1 cellular context compared by ENCODE assay signal in the genomic region with DNA sequence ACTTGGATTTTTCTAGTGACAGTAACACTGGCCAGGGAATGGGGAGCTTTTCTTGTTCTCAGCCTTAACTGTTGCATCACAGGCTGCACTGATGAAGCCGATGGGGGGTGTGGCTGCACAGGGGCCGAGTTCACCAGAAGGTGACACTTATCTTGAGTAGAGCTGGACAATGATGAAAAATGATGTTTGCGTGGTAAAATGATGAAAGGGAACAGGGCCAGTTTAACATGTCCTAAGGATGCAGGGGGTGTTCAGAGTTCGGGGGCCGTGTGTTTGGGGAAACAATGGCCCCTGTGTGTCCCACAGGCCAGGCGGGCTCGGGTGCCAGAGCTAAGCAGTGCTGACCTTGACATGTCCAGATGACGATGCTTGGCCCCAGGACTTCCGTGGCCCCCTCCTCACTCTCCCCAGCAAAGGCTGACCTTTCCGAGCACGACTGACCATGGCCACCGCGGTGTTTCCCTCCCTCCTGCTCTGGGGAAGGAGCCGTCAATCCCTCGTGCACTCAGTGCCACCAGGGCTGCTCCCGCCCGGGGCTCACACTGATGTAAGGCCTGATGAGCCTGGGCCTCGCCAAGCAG.
TF ChIP-seq lines count a peak whose summit lies in the region.

No MANE protein-coding gene starts in this region.

TF ChIP-seq in HepG2, 621 proteins besides CTCF, POLR2A, EP300 and RAD21 (continued from another document and continues in another):
- TF ChIP-seq CCDC6 (CRISPR knock-in tag; IDR thresholded peaks at IDR 0.05) = 0 out of 2 replicates have a peak, but pooled peaks have one; percentile 70
- TF ChIP-seq, protein P1, sequence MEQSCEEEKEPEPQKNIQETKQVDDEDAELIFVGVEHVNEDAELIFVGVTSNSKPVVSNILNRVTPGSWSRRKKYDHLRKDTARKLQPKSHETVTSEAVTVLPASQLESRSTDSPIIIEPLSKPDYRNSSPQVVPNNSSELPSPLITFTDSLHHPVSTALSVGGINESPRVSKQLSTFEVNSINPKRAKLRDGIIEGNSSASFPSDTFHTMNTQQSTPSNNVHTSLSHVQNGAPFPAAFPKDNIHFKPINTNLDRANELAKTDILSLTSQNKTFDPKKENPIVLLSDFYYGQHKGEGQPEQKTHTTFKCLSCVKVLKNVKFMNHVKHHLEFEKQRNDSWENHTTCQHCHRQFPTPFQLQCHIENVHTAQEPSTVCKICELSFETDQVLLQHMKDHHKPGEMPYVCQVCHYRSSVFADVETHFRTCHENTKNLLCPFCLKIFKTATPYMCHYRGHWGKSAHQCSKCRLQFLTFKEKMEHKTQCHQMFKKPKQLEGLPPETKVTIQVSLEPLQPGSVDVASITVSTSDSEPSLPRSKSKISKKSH (CRISPR knock-in tag; IDR thresholded peaks at IDR 0.05; ENCODE audit: borderline replicate concordance) = 0 out of 2 replicates have a peak, but pooled peaks have one; percentile 53
- TF ChIP-seq ZMYM3 (CRISPR knock-in tag; IDR thresholded peaks at IDR 0.05) = no peak; the same call in 1 of the 2 replicates
- TF ChIP-seq ZNF614 (CRISPR knock-in tag; IDR thresholded peaks at IDR 0.05; ENCODE audit: borderline replicate concordance) = 0 out of 2 replicates have a peak, but pooled peaks have one; percentile 23
- TF ChIP-seq NR2F2 (IDR thresholded peaks at IDR 0.05; ENCODE audit: borderline replicate concordance, low read depth) = peak; percentile 92
- TF ChIP-seq ZNF563 (CRISPR knock-in tag; IDR thresholded peaks at IDR 0.05) = no peak
- peak; percentile 88 for TF ChIP-seq GABPB1 (CRISPR knock-in tag; IDR thresholded peaks at IDR 0.05)
- TF ChIP-seq, protein P2, sequence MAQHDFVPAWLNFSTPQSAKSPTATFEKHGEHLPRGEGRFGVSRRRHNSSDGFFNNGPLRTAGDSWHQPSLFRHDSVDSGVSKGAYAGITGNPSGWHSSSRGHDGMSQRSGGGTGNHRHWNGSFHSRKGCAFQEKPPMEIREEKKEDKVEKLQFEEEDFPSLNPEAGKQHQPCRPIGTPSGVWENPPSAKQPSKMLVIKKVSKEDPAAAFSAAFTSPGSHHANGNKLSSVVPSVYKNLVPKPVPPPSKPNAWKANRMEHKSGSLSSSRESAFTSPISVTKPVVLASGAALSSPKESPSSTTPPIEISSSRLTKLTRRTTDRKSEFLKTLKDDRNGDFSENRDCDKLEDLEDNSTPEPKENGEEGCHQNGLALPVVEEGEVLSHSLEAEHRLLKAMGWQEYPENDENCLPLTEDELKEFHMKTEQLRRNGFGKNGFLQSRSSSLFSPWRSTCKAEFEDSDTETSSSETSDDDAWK (CRISPR knock-in tag; IDR thresholded peaks at IDR 0.05) = no peak
- TF ChIP-seq, protein P3, sequence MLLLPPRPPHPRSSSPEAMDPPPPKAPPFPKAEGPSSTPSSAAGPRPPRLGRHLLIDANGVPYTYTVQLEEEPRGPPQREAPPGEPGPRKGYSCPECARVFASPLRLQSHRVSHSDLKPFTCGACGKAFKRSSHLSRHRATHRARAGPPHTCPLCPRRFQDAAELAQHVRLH (CRISPR knock-in tag; IDR thresholded peaks at IDR 0.05; ENCODE audit: borderline replicate concordance, low read depth) = no peak
- no peak for TF ChIP-seq GLI4 (CRISPR knock-in tag; IDR thresholded peaks at IDR 0.05; ENCODE audit: borderline replicate concordance)
- no peak for TF ChIP-seq RAD51 (IDR thresholded peaks at IDR 0.05; ENCODE audit: borderline replicate concordance)
- no peak for TF ChIP-seq SCMH1 (CRISPR knock-in tag; IDR thresholded peaks at IDR 0.05; ENCODE audit: borderline replicate concordance)
- peak; percentile 91 for TF ChIP-seq CEBPB (IDR thresholded peaks at IDR 0.05; ENCODE audit: borderline replicate concordance, low read depth, low read length)
- TF ChIP-seq MED13 (CRISPR knock-in tag; IDR thresholded peaks at IDR 0.05) = no peak
- peak; percentile 94 for TF ChIP-seq RARA (CRISPR knock-in tag; IDR thresholded peaks at IDR 0.05)
- no peak for TF ChIP-seq NR3C1 (CRISPR knock-in tag; IDR thresholded peaks at IDR 0.05)
- TF ChIP-seq, protein P4, sequence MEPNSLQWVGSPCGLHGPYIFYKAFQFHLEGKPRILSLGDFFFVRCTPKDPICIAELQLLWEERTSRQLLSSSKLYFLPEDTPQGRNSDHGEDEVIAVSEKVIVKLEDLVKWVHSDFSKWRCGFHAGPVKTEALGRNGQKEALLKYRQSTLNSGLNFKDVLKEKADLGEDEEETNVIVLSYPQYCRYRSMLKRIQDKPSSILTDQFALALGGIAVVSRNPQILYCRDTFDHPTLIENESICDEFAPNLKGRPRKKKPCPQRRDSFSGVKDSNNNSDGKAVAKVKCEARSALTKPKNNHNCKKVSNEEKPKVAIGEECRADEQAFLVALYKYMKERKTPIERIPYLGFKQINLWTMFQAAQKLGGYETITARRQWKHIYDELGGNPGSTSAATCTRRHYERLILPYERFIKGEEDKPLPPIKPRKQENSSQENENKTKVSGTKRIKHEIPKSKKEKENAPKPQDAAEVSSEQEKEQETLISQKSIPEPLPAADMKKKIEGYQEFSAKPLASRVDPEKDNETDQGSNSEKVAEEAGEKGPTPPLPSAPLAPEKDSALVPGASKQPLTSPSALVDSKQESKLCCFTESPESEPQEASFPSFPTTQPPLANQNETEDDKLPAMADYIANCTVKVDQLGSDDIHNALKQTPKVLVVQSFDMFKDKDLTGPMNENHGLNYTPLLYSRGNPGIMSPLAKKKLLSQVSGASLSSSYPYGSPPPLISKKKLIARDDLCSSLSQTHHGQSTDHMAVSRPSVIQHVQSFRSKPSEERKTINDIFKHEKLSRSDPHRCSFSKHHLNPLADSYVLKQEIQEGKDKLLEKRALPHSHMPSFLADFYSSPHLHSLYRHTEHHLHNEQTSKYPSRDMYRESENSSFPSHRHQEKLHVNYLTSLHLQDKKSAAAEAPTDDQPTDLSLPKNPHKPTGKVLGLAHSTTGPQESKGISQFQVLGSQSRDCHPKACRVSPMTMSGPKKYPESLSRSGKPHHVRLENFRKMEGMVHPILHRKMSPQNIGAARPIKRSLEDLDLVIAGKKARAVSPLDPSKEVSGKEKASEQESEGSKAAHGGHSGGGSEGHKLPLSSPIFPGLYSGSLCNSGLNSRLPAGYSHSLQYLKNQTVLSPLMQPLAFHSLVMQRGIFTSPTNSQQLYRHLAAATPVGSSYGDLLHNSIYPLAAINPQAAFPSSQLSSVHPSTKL (CRISPR knock-in tag; IDR thresholded peaks at IDR 0.05) = peak; percentile 83
- no peak for TF ChIP-seq ZFP62 (CRISPR knock-in tag; IDR thresholded peaks at IDR 0.05)
- TF ChIP-seq SAFB2 (CRISPR knock-in tag; IDR thresholded peaks at IDR 0.05; ENCODE audit: borderline replicate concordance, low read depth) = no peak
- 0 out of 2 replicates have a peak, but pooled peaks have one; percentile 67 for TF ChIP-seq NKX3-1 (CRISPR knock-in tag; IDR thresholded peaks at IDR 0.05)
- TF ChIP-seq HOXD1 (CRISPR knock-in tag; IDR thresholded peaks at IDR 0.05) = peak; percentile 99
- TF ChIP-seq GFI1 (CRISPR knock-in tag; IDR thresholded peaks at IDR 0.05; ENCODE audit: borderline replicate concordance) = peak; percentile 87
- TF ChIP-seq JUNB (CRISPR knock-in tag; IDR thresholded peaks at IDR 0.05; ENCODE audit: borderline replicate concordance) = 0 out of 2 replicates have a peak, but pooled peaks have one; percentile 38
- no peak for TF ChIP-seq HCFC1 (IDR thresholded peaks at IDR 0.05; ENCODE audit: low read depth, low read length)
- TF ChIP-seq MEIS2 (CRISPR knock-in tag; IDR thresholded peaks at IDR 0.05) = peak; percentile 90
- no peak for TF ChIP-seq ZFP36L1 (CRISPR knock-in tag; IDR thresholded peaks at IDR 0.05)
- TF ChIP-seq, protein P5, sequence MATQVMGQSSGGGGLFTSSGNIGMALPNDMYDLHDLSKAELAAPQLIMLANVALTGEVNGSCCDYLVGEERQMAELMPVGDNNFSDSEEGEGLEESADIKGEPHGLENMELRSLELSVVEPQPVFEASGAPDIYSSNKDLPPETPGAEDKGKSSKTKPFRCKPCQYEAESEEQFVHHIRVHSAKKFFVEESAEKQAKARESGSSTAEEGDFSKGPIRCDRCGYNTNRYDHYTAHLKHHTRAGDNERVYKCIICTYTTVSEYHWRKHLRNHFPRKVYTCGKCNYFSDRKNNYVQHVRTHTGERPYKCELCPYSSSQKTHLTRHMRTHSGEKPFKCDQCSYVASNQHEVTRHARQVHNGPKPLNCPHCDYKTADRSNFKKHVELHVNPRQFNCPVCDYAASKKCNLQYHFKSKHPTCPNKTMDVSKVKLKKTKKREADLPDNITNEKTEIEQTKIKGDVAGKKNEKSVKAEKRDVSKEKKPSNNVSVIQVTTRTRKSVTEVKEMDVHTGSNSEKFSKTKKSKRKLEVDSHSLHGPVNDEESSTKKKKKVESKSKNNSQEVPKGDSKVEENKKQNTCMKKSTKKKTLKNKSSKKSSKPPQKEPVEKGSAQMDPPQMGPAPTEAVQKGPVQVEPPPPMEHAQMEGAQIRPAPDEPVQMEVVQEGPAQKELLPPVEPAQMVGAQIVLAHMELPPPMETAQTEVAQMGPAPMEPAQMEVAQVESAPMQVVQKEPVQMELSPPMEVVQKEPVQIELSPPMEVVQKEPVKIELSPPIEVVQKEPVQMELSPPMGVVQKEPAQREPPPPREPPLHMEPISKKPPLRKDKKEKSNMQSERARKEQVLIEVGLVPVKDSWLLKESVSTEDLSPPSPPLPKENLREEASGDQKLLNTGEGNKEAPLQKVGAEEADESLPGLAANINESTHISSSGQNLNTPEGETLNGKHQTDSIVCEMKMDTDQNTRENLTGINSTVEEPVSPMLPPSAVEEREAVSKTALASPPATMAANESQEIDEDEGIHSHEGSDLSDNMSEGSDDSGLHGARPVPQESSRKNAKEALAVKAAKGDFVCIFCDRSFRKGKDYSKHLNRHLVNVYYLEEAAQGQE (IDR thresholded peaks at IDR 0.05; ENCODE audit: borderline replicate concordance in 1 of 2, low read depth in 1 of 2, low read length in 2 of 2) = no peak; a peak in 1 of 4 replicates
- no peak for TF ChIP-seq ZSCAN20 (CRISPR knock-in tag; IDR thresholded peaks at IDR 0.05; ENCODE audit: borderline replicate concordance)
- TF ChIP-seq CENPX (CRISPR knock-in tag; IDR thresholded peaks at IDR 0.05) = no peak
- peak; percentile 75 for TF ChIP-seq FOXO1 (CRISPR knock-in tag; IDR thresholded peaks at IDR 0.05)
- TF ChIP-seq, protein P6, sequence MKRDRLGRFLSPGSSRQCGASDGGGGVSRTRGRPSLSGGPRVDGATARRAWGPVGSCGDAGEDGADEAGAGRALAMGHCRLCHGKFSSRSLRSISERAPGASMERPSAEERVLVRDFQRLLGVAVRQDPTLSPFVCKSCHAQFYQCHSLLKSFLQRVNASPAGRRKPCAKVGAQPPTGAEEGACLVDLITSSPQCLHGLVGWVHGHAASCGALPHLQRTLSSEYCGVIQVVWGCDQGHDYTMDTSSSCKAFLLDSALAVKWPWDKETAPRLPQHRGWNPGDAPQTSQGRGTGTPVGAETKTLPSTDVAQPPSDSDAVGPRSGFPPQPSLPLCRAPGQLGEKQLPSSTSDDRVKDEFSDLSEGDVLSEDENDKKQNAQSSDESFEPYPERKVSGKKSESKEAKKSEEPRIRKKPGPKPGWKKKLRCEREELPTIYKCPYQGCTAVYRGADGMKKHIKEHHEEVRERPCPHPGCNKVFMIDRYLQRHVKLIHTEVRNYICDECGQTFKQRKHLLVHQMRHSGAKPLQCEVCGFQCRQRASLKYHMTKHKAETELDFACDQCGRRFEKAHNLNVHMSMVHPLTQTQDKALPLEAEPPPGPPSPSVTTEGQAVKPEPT (CRISPR knock-in tag; IDR thresholded peaks at IDR 0.05; ENCODE audit: low read depth) = peak; percentile 75; the same call in 1 of the 2 replicates
- peak; percentile 74; the same call in 1 of the 2 replicates for TF ChIP-seq ESRRA (CRISPR knock-in tag; IDR thresholded peaks at IDR 0.05; ENCODE audit: low read depth)
- peak; percentile 71 for TF ChIP-seq REPIN1 (CRISPR knock-in tag; IDR thresholded peaks at IDR 0.05; ENCODE audit: borderline replicate concordance, low read depth)
- TF ChIP-seq, protein P7, sequence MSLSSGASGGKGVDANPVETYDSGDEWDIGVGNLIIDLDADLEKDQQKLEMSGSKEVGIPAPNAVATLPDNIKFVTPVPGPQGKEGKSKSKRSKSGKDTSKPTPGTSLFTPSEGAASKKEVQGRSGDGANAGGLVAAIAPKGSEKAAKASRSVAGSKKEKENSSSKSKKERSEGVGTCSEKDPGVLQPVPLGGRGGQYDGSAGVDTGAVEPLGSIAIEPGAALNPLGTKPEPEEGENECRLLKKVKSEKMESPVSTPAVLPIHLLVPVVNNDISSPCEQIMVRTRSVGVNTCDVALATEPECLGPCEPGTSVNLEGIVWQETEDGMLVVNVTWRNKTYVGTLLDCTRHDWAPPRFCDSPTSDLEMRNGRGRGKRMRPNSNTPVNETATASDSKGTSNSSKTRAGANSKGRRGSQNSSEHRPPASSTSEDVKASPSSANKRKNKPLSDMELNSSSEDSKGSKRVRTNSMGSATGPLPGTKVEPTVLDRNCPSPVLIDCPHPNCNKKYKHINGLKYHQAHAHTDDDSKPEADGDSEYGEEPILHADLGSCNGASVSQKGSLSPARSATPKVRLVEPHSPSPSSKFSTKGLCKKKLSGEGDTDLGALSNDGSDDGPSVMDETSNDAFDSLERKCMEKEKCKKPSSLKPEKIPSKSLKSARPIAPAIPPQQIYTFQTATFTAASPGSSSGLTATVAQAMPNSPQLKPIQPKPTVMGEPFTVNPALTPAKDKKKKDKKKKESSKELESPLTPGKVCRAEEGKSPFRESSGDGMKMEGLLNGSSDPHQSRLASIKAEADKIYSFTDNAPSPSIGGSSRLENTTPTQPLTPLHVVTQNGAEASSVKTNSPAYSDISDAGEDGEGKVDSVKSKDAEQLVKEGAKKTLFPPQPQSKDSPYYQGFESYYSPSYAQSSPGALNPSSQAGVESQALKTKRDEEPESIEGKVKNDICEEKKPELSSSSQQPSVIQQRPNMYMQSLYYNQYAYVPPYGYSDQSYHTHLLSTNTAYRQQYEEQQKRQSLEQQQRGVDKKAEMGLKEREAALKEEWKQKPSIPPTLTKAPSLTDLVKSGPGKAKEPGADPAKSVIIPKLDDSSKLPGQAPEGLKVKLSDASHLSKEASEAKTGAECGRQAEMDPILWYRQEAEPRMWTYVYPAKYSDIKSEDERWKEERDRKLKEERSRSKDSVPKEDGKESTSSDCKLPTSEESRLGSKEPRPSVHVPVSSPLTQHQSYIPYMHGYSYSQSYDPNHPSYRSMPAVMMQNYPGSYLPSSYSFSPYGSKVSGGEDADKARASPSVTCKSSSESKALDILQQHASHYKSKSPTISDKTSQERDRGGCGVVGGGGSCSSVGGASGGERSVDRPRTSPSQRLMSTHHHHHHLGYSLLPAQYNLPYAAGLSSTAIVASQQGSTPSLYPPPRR (CRISPR knock-in tag; IDR thresholded peaks at IDR 0.05; ENCODE audit: borderline replicate concordance) = peak; percentile 97
- TF ChIP-seq MAFF (IDR thresholded peaks at IDR 0.05; ENCODE audit: low read depth, low read length) = no peak
- peak; percentile 53; the same call in 1 of the 2 replicates for TF ChIP-seq JUND (CRISPR knock-in tag; IDR thresholded peaks at IDR 0.05)
- peak; percentile 52; the same call in 1 of the 2 replicates for TF ChIP-seq ZBTB20 (CRISPR knock-in tag; IDR thresholded peaks at IDR 0.05; ENCODE audit: borderline replicate concordance, low read depth)
- TF ChIP-seq ATF1 (CRISPR knock-in tag; IDR thresholded peaks at IDR 0.05) = no peak
- TF ChIP-seq NONO (IDR thresholded peaks at IDR 0.05) = no peak
- TF ChIP-seq NONO (CRISPR knock-in tag; conservative IDR thresholded peaks at IDR 0.05) = peak; percentile 92
